Comparison of ENCODE assay signal across 8 cellular contexts in genomic region chr5:78985407-78986223, GRCh38. TPM values are rescaled to one million over a fixed set of nuclear protein-coding genes. Genes with fewer than 3 reads are reported as not detected.
DNase-seq lines count a peak whose midpoint lies in the region; ATAC-seq lines count a peak whose summit lies in the region.

No MANE protein-coding gene starts in this region.

- peaks cover 42% of the 10 kb centered on the region for H3K4me1 Mint-ChIP-seq in activated naive CD8-positive, alpha-beta T cell treated with anti-CD3 and anti-CD28 coated beads for 36 hours

- peak; percentile 48 for ATAC-seq in GM19463 (IDR thresholded peaks at IDR 0.05; ENCODE audit: unreplicated experiment)
- ATAC-seq in HG03571 (IDR thresholded peaks at IDR 0.05; ENCODE audit: unreplicated experiment): peak; percentile 50
- peak; percentile 47 for ATAC-seq in left ventricle myocardium superior

- intact Hi-C loops in left ventricle myocardium superior (cut with micrococcal nuclease) (no loop called here), posterior vena cava (cut with DNase I) (no loop called here)

- peaks cover 4% of the 10 kb centered on the region for H3K36me3 Mint-ChIP-seq in activated naive CD8-positive, alpha-beta T cell treated with anti-CD3 and anti-CD28 coated beads for 36 hours

- no peaks in the 10 kb centered on the region for H3K9me3 Mint-ChIP-seq in activated naive CD8-positive, alpha-beta T cell treated with anti-CD3 and anti-CD28 coated beads for 36 hours

- H3K4me3 ChIP-seq in SJSA1 (peak overlapping the region; percentile 97), rectal smooth muscle tissue (ENCODE audit: low read length) (peak overlapping the region; percentile 81)

- H3K27ac ChIP-seq in SJSA1 (peak overlapping the region; percentile 93), rectal smooth muscle tissue (ENCODE audit: low read depth, low read length) (peak overlapping the region; percentile 95)

- H3K36me3 ChIP-seq in SJSA1 (peaks cover 11% of the 10 kb centered on the region), rectal smooth muscle tissue (ENCODE audit: control insufficient read depth, insufficient read depth, low read length) (no peaks in the 10 kb centered on the region)

- peaks cover 3% of the 10 kb centered on the region; the same call in 1 of the 2 replicates for H3K9me3 ChIP-seq in SJSA1 (replicated peaks)

- peak overlapping the region; percentile 97 for H3K27ac Mint-ChIP-seq in activated naive CD8-positive, alpha-beta T cell treated with anti-CD3 and anti-CD28 coated beads for 36 hours

- peak overlapping the region; percentile 76 for H3K9ac ChIP-seq in rectal smooth muscle tissue (ENCODE audit: low read length)

- H3K4me1 ChIP-seq in SJSA1 (replicated peaks): peaks cover 36% of the 10 kb centered on the region
- peaks cover 7% of the 10 kb centered on the region for H3K4me1 ChIP-seq in rectal smooth muscle tissue (ENCODE audit: control insufficient read depth, insufficient read depth, low read length)

- peak overlapping the region; percentile 88 for H3K4me3 Mint-ChIP-seq in activated naive CD8-positive, alpha-beta T cell treated with anti-CD3 and anti-CD28 coated beads for 36 hours

- no peaks in the 10 kb centered on the region for H3K27me3 Mint-ChIP-seq in activated naive CD8-positive, alpha-beta T cell treated with anti-CD3 and anti-CD28 coated beads for 36 hours

- DNase-seq in COLO668 (lab: John Stamatoyannopoulos, UW; ENCODE audit: unreplicated experiment): peak; percentile 36
- peak; percentile 73 for DNase-seq in SJSA1 (ENCODE audit: low read depth in 1 of 2, low spot score in 2 of 2)
- DNase-seq in activated naive CD8-positive, alpha-beta T cell treated with anti-CD3 and anti-CD28 coated beads for 36 hours: peak; percentile 71
- no peak for DNase-seq in left ventricle myocardium superior
- DNase-seq in posterior vena cava (ENCODE audit: low spot score): no peak

- no peaks in the 10 kb centered on the region for H3K27me3 ChIP-seq in SJSA1 (replicated peaks)
- H3K27me3 ChIP-seq in rectal smooth muscle tissue (ENCODE audit: control insufficient read depth, insufficient read depth, low read length): no peaks in the 10 kb centered on the region

RNA-seq across cellular contexts. Expression of gene ARSB, which starts 0.5 kb away (rescaled TPM):
- total RNA-seq in SJSA1 (2014; rRNA removed; shearing (Covaris generic)): 50.1 and 72.9 TPM in 2 replicates
- 10 to 100 TPM; 10.4 to 11.7 TPM for total RNA-seq in activated naive CD8-positive, alpha-beta T cell treated with anti-CD3 and anti-CD28 coated beads for 36 hours
- total RNA-seq in left ventricle myocardium superior (11.0 TPM), posterior vena cava (10 to 100 TPM; 20.9 to 21.6 TPM)

Comparison
In these comparisons a context has a peak if more than half of its experiments do, and no peak if none do; other contexts are left out.
1. DNase-seq: peak in COLO668 (single experiment), SJSA1 (2 of 2) and activated naive CD8-positive, alpha-beta T cell treated with anti-CD3 and anti-CD28 coated beads for 36 hours (single experiment); none in left ventricle myocardium superior (single experiment) and posterior vena cava (single experiment).
2. Peak in every context shown above with its lines, with median percentiles within 50 percentile points of each other: ATAC-seq.